In the genomic region with DNA sequence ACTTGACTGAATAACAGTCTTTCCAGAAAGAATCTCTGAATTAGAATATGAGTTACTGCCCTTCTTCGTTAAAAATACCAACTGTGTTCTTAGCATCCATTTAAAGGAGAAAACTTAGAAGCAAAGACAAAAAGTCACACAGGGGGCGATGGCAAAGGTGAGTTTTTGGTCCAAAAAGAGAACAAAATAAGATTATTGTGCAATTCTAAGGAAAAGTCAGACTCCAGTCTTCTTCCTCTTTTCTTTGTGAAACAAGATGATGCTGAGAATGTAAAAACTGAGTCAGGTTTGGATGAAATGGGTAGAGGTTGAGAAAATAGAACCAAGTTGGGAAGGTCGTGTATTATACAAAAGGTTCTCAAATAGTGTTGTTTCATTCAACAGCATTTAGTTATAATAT, we compare ENCODE assay signal across 10 cellular contexts. TPM values are rescaled to one million over a fixed set of nuclear protein-coding genes. Genes with fewer than 3 reads are reported as not detected.
A peak's percentile ranks its signal among the peaks of the same experiment; 100 is the strongest.
DNase-seq lines count a peak whose midpoint lies in the region; ATAC-seq and TF ChIP-seq lines count a peak whose summit lies in the region.
"Had no signal": no experiment of that assay in that cellular context is flagged by ENCODE, and none has a peak within 500 bp of the region (broad histone marks: within the 10 kb centered on the region; RNA-seq: fewer than 3 reads in every experiment).

No MANE protein-coding gene starts in this region.

- H3K27me3 ChIP-seq in GM06990 (replicated peaks; ENCODE audit: control insufficient read depth, insufficient read depth, low read length): no peaks in the 10 kb centered on the region

- POLR2A ChIA-PET in activated naive CD8-positive, alpha-beta T cell treated with anti-CD3 and anti-CD28 coated beads, Interleukin-2, amount 10 ng/mL, durations not matched to agents 7 days and 5 days (lab: Charles Lee): no interaction called here

- H3K27ac Mint-ChIP-seq in activated naive CD8-positive, alpha-beta T cell treated with anti-CD3 and anti-CD28 coated beads, Interleukin-2, amount 10 ng/mL, durations not matched to agents 7 days and 5 days: no peak overlapping the region
- H3K27ac Mint-ChIP-seq in neural crest cell (ENCODE audit: unreplicated experiment): no peak overlapping the region

- peaks cover 18% of the 10 kb centered on the region for H3K4me1 Mint-ChIP-seq in activated naive CD8-positive, alpha-beta T cell treated with anti-CD3 and anti-CD28 coated beads, Interleukin-2, amount 10 ng/mL, durations not matched to agents 7 days and 5 days
- H3K4me1 Mint-ChIP-seq in neural crest cell: peaks cover 26% of the 10 kb centered on the region

- H3K36me3 ChIP-seq in GM06990 (ENCODE audit: control insufficient read depth, insufficient read depth, low read length): no peaks in the 10 kb centered on the region

- peak overlapping the region; percentile 100 for H3K4me3 Mint-ChIP-seq in activated naive CD8-positive, alpha-beta T cell treated with anti-CD3 and anti-CD28 coated beads, Interleukin-2, amount 10 ng/mL, durations not matched to agents 7 days and 5 days
- peak overlapping the region; percentile 96 for H3K4me3 Mint-ChIP-seq in neural crest cell

- H3K36me3 Mint-ChIP-seq in activated naive CD8-positive, alpha-beta T cell treated with anti-CD3 and anti-CD28 coated beads, Interleukin-2, amount 10 ng/mL, durations not matched to agents 7 days and 5 days: peaks cover 17% of the 10 kb centered on the region
- H3K36me3 Mint-ChIP-seq in neural crest cell (ENCODE audit: low read depth): peaks cover 9% of the 10 kb centered on the region

- no peak for TF ChIP-seq CTCF in GM06990 (IDR thresholded peaks at IDR 0.05; ENCODE audit: insufficient read depth, low read length, poor library complexity, severe bottlenecking)
- no peak for TF ChIP-seq CTCF in neural crest cell (conservative IDR thresholded peaks at IDR 0.05)

- no peak for DNase-seq in GM06990 (ENCODE audit: extremely low read depth, insufficient read length)
- DNase-seq in Kasumi-1 (lab: John Stamatoyannopoulos, UW): peak; percentile 6 to 31
- DNase-seq in activated naive CD8-positive, alpha-beta T cell treated with anti-CD3 and anti-CD28 coated beads, Interleukin-2, amount 10 ng/mL, durations not matched to agents 7 days and 5 days: no peak
- DNase-seq in neural crest cell (ENCODE audit: low read depth, low spot score): no peak
- no peak for DNase-seq in cerebellum (ENCODE audit: low spot score)
- DNase-seq: NCI-H1694 treated with DMSO at 0.1 percent for 48 hours had no signal

- H3K9me3 Mint-ChIP-seq in activated naive CD8-positive, alpha-beta T cell treated with anti-CD3 and anti-CD28 coated beads, Interleukin-2, amount 10 ng/mL, durations not matched to agents 7 days and 5 days: no peaks in the 10 kb centered on the region
- H3K9me3 Mint-ChIP-seq in neural crest cell: no peaks in the 10 kb centered on the region

- no peak for ATAC-seq in activated naive CD8-positive, alpha-beta T cell treated with anti-CD3 and anti-CD28 coated beads, Interleukin-2, amount 10 ng/mL, durations not matched to agents 7 days and 5 days (ENCODE audit: low read depth)
- ATAC-seq in GM18873 (IDR thresholded peaks at IDR 0.05; ENCODE audit: low FRiP score, unreplicated experiment): no peak
- no peak for ATAC-seq in HG03095 (IDR thresholded peaks at IDR 0.05; ENCODE audit: unreplicated experiment)

- peak overlapping the region; percentile 94 for H3K4me3 ChIP-seq in GM06990 (replicated peaks; ENCODE audit: low read depth, low read length)

- peaks cover 3% of the 10 kb centered on the region for H3K27me3 Mint-ChIP-seq in activated naive CD8-positive, alpha-beta T cell treated with anti-CD3 and anti-CD28 coated beads, Interleukin-2, amount 10 ng/mL, durations not matched to agents 7 days and 5 days
- peaks cover 32% of the 10 kb centered on the region for H3K27me3 Mint-ChIP-seq in neural crest cell (ENCODE audit: low read depth)

RNA-seq across cellular contexts. Expression of a gene that starts 1.6 kb away (rescaled TPM):
- total RNA-seq in activated naive CD8-positive, alpha-beta T cell treated with anti-CD3 and anti-CD28 coated beads, Interleukin-2, amount 10 ng/mL, durations not matched to agents 7 days and 5 days: 10 to 100 TPM; 28.9 to 30.4 TPM
- total RNA-seq in neural crest cell (14.6 and 17.3 TPM in 2 replicates), cerebellum (11.3 TPM)

RNA-seq across cellular contexts. Expression of a gene that starts 7.9 kb away (rescaled TPM):
- total RNA-seq in activated naive CD8-positive, alpha-beta T cell treated with anti-CD3 and anti-CD28 coated beads, Interleukin-2, amount 10 ng/mL, durations not matched to agents 7 days and 5 days: not detected
- total RNA-seq in neural crest cell (0.66 and 0.72 TPM in 2 replicates), cerebellum (8.0 TPM)
- total RNA-seq: posterior vena cava, SJSA1 had no signal

Comparison
In these comparisons a context has a peak if more than half of its experiments do, and no peak if none do; other contexts are left out.
1. DNase-seq: peak in Kasumi-1 (2 of 2); none in GM06990 (single experiment), activated naive CD8-positive, alpha-beta T cell treated with anti-CD3 and anti-CD28 coated beads, Interleukin-2, amount 10 ng/mL, durations not matched to agents 7 days and 5 days (single experiment), neural crest cell (single experiment) and cerebellum (single experiment).